ENCODE assay signal across 35 cellular contexts in genomic region chr3:161139686-161140085, GRCh38. TPM values are rescaled to one million over a fixed set of nuclear protein-coding genes. Genes with fewer than 3 reads are reported as not detected.
"Had no signal": no experiment of that assay in that cellular context is flagged by ENCODE, and none has a peak within 500 bp of the region (broad histone marks: within the 10 kb centered on the region; RNA-seq: fewer than 3 reads in every experiment).

No MANE protein-coding gene starts in this region.

- H3K4me1 ChIP-seq: SJCRH30 had no signal

- H3K27me3 Mint-ChIP-seq: activated B cell treated with CpG ODN at 0.5 μM for 24 hours; activated naive CD8-positive, alpha-beta T cell treated with anti-CD3 and anti-CD28 coated beads for 36 hours; activated T-helper 17 cell treated with anti-CD3 and anti-CD28 coated beads, Interleukin-2, amount 50 U/mL, for 72 hours had no signal

- H3K36me3 ChIP-seq: brain microvascular endothelial cell, cardiac muscle cell, SJCRH30 had no signal

- DNase-seq: activated B cell treated with CpG ODN at 0.5 μM for 24 hours; activated CD4-positive, alpha-beta memory T cell treated with anti-CD3 and anti-CD28 coated beads, Interleukin-2, amount 10 ng/mL, durations not matched to agents 7 days and 5 days; activated CD4-positive, alpha-beta T cell treated with anti-CD3 and anti-CD28 coated beads for 48 hours; activated CD4-positive, CD25-positive, alpha-beta regulatory T cell treated with anti-CD3 and anti-CD28 coated beads, Interleukin-2, amount 50 U/mL, for 72 hours; activated CD8-positive, alpha-beta memory T cell treated with anti-CD3 and anti-CD28 coated beads for 24 hours; activated CD8-positive, alpha-beta memory T cell treated with anti-CD3 and anti-CD28 coated beads, Interleukin-2, amount 10 ng/mL, durations not matched to agents 7 days and 5 days; activated CD8-positive, alpha-beta memory T cell treated with anti-CD3 and anti-CD28 coated beads, Interleukin-2, amount 50 U/mL, for 48 hours; activated effector memory CD4-positive, alpha-beta T cell treated with anti-CD3 and anti-CD28 coated beads, Interleukin-2, amount 50 U/mL, for 16 hours; activated naive CD4-positive, alpha-beta T cell; activated naive CD4-positive, alpha-beta T cell treated with anti-CD3 and anti-CD28 coated beads, Interleukin-2, amount 50 U/mL, for 16 hours; activated naive CD8-positive, alpha-beta T cell treated with anti-CD3 and anti-CD28 coated beads for 36 hours; activated T-cell treated with anti-CD3 and anti-CD28 coated beads, Interleukin-2, amount 50 U/mL, for 72 hours; amniotic stem cell; aorta; brain microvascular endothelial cell; Kasumi-1; MM.1S; MV-4-11; NCI-H1092; NCI-H1436 treated with DMSO at 0.1 percent for 48 hours; NCI-H1694 treated with DMSO at 0.1 percent for 48 hours; NCI-H2029 treated with DMSO at 0.1 percent for 48 hours; NCI-H2107; NCI-H2171; NCI-H510A; NCI-H526; NCI-H748 treated with DMSO at 0.1 percent for 48 hours; NK-92 treated with Interleukin-12 subunit alpha and Interleukin-12 subunit beta, amount 100 ng/mL, for 24 hours; SHP77; SJCRH30; T1000 had no signal

- H3K9me3 Mint-ChIP-seq: activated T-cell treated with anti-CD3 and anti-CD28 coated beads, Interleukin-2, amount 50 U/mL, for 72 hours; activated T-helper 17 cell treated with anti-CD3 and anti-CD28 coated beads, Interleukin-2, amount 50 U/mL, for 72 hours; central memory CD8-positive, alpha-beta T cell had no signal

- H3K27ac ChIP-seq: brain microvascular endothelial cell, cardiac muscle cell, SJCRH30, SK-N-MC had no signal

- ATAC-seq: activated CD8-positive, alpha-beta memory T cell treated with anti-CD3 and anti-CD28 coated beads, Interleukin-2, amount 10 ng/mL, durations not matched to agents 7 days and 5 days; activated T-cell treated with anti-CD3 and anti-CD28 coated beads, Interleukin-2, amount 50 U/mL, for 72 hours; activated T-helper 17 cell treated with anti-CD3 and anti-CD28 coated beads, Interleukin-2, amount 50 U/mL, for 72 hours had no signal

- H3K4me1 Mint-ChIP-seq: activated B cell treated with CpG ODN at 0.5 μM for 24 hours; activated CD4-positive, alpha-beta memory T cell treated with anti-CD3 and anti-CD28 coated beads, Interleukin-2, amount 10 ng/mL, durations not matched to agents 7 days and 5 days; activated CD8-positive, alpha-beta memory T cell treated with anti-CD3 and anti-CD28 coated beads, Interleukin-2, amount 10 ng/mL, durations not matched to agents 7 days and 5 days; activated T-helper 17 cell treated with anti-CD3 and anti-CD28 coated beads, Interleukin-2, amount 50 U/mL, for 72 hours; central memory CD8-positive, alpha-beta T cell had no signal

- H3K9me3 ChIP-seq: SJCRH30 had no signal

- H3K4me3 Mint-ChIP-seq: activated B cell treated with CpG ODN at 0.5 μM for 24 hours; activated CD4-positive, alpha-beta memory T cell treated with anti-CD3 and anti-CD28 coated beads, Interleukin-2, amount 10 ng/mL, durations not matched to agents 7 days and 5 days; activated CD8-positive, alpha-beta memory T cell treated with anti-CD3 and anti-CD28 coated beads, Interleukin-2, amount 10 ng/mL, durations not matched to agents 7 days and 5 days; activated naive CD8-positive, alpha-beta T cell treated with anti-CD3 and anti-CD28 coated beads for 36 hours; activated T-cell treated with anti-CD3 and anti-CD28 coated beads, Interleukin-2, amount 50 U/mL, for 72 hours; activated T-helper 17 cell treated with anti-CD3 and anti-CD28 coated beads, Interleukin-2, amount 50 U/mL, for 72 hours; central memory CD8-positive, alpha-beta T cell had no signal

- H3K36me3 Mint-ChIP-seq: activated naive CD8-positive, alpha-beta T cell treated with anti-CD3 and anti-CD28 coated beads for 36 hours had no signal

- H3K27me3 ChIP-seq: brain microvascular endothelial cell, cardiac muscle cell, SJCRH30 had no signal

- H3K27ac Mint-ChIP-seq: activated B cell treated with CpG ODN at 0.5 μM for 24 hours; activated CD4-positive, alpha-beta memory T cell treated with anti-CD3 and anti-CD28 coated beads, Interleukin-2, amount 10 ng/mL, durations not matched to agents 7 days and 5 days; activated CD8-positive, alpha-beta memory T cell treated with anti-CD3 and anti-CD28 coated beads, Interleukin-2, amount 10 ng/mL, durations not matched to agents 7 days and 5 days; activated naive CD8-positive, alpha-beta T cell treated with anti-CD3 and anti-CD28 coated beads for 36 hours; activated T-cell treated with anti-CD3 and anti-CD28 coated beads, Interleukin-2, amount 50 U/mL, for 72 hours; activated T-helper 17 cell treated with anti-CD3 and anti-CD28 coated beads, Interleukin-2, amount 50 U/mL, for 72 hours had no signal

- H3K4me3 ChIP-seq: cardiac muscle cell, SJCRH30, SK-N-MC had no signal

RNA-seq across cellular contexts. Expression of gene B3GALNT1, which starts 34.5 kb away (rescaled TPM):
- total RNA-seq: SJCRH30 had no signal
